Comparison of ENCODE assay signal across 15 cellular contexts in genomic region chr2:96113367-96113677, GRCh38. TPM values are rescaled to one million over a fixed set of nuclear protein-coding genes. Genes with fewer than 3 reads are reported as not detected.
A peak's percentile ranks its signal among the peaks of the same experiment; 100 is the strongest.
DNase-seq lines count a peak whose midpoint lies in the region; ATAC-seq, FAIRE-seq and TF ChIP-seq lines count a peak whose summit lies in the region.
"Had no signal": no experiment of that assay in that cellular context is flagged by ENCODE, and none has a peak within 500 bp of the region (broad histone marks: within the 10 kb centered on the region; RNA-seq: fewer than 3 reads in every experiment).

No MANE protein-coding gene starts in this region.

- peaks cover 9% of the 10 kb centered on the region for H3K23me2 ChIP-seq in H9 (ENCODE audit: insufficient read length, low read depth, low read length, poor library complexity, severe bottlenecking)

- H2BK12ac ChIP-seq in H9 (ENCODE audit: insufficient read length, low read depth, low read length) = no peak overlapping the region

- H4K91ac ChIP-seq in H9 (ENCODE audit: insufficient read length, low read depth, low read length) = no peak overlapping the region

- H3K4me1 ChIP-seq in left ventricle myocardium inferior = peaks cover 63% of the 10 kb centered on the region
- H3K4me1 ChIP-seq in heart right ventricle = peaks cover 14 to 53% (median 32%) of the 10 kb centered on the region in 9 donors
- peaks cover 6% of the 10 kb centered on the region; the same call in 1 of the 2 replicates for H3K4me1 ChIP-seq in H9 (ENCODE audit: insufficient read depth, low read length)
- H3K4me1 ChIP-seq in GM12878 (ENCODE audit: control insufficient read depth, insufficient read depth, low read length) = peaks cover 6% of the 10 kb centered on the region

- H3K4me3 ChIP-seq in left ventricle myocardium inferior = peak overlapping the region; percentile 79
- H3K4me3 ChIP-seq in heart right ventricle = peak overlapping the region in 2 of 10 donors; percentile 64 to 71
- no peak overlapping the region for H3K4me3 ChIP-seq in GM12878
- H3K4me3 ChIP-seq: BLaER1, breast epithelium, SJSA1, suprapubic skin had no signal

- intact Hi-C loops in left ventricle myocardium inferior (cut with micrococcal nuclease) (no loop called here), heart right ventricle (cut with DNase I) (loop anchor here in 4 of 10 donors (10.0 kb wide), 2 partner anchors 49 to 89 kb away; no protein-coding TSS in a partner anchor), GM12878 (cut with micrococcal nuclease; ENCODE audit: unreplicated experiment) (no loop called here)

- no peak for TF ChIP-seq POLR2A in GM12878 (IDR thresholded peaks at IDR 0.05; ENCODE audit: low read depth, low read length)

- H3K27ac ChIP-seq in left ventricle myocardium inferior (replicated peaks) (peak overlapping the region; percentile 84), heart right ventricle (peak overlapping the region in 1 of 10 donors; percentile 26), H9 (ENCODE audit: insufficient read length, low read depth, low read length) (no peak overlapping the region), GM12878 (ENCODE audit: control insufficient read depth, insufficient read depth) (no peak overlapping the region)
- H3K27ac ChIP-seq: BLaER1, breast epithelium, SJSA1, suprapubic skin had no signal

- no peaks in the 10 kb centered on the region for H3K79me1 ChIP-seq in H9 (ENCODE audit: insufficient read depth, low read depth, low read length, poor library complexity, severe bottlenecking)

- H3K9me3 Mint-ChIP-seq in H9 = peaks cover 2 to 4% of the 10 kb centered on the region in 2 experiments; a peak in 2 of 5 replicates
- H3K9me3 Mint-ChIP-seq: naive thymus-derived CD8-positive, alpha-beta T cell had no signal

- no peak overlapping the region for H4K5ac ChIP-seq in H9 (ENCODE audit: insufficient read length, low read depth, low read length)

- H2BK5ac ChIP-seq in H9 (ENCODE audit: insufficient read length, low read length) = no peak overlapping the region

- no peak for TF ChIP-seq CTCF in left ventricle myocardium inferior (IDR thresholded peaks at IDR 0.05; ENCODE audit: borderline replicate concordance)
- TF ChIP-seq CTCF in heart right ventricle (IDR thresholded peaks at IDR 0.05) = no peak
- peak; percentile 64 for TF ChIP-seq CTCF in H9 (conservative IDR thresholded peaks at IDR 0.05)
- peak; percentile 22 to 41 (median 38); a peak in 4 of 6 replicates for TF ChIP-seq CTCF in GM12878 (IDR thresholded peaks at IDR 0.05 in 2 of 3, conservative IDR thresholded peaks at IDR 0.05 in 1 of 3; ENCODE audit: control insufficient read depth in 2 of 3, extremely low read depth in 1 of 3, insufficient read depth in 1 of 3, low read depth in 3 of 3, low read length in 3 of 3)

- H3K9me3 ChIP-seq in left ventricle myocardium inferior (replicated peaks) = no peaks in the 10 kb centered on the region
- H3K9me3 ChIP-seq in heart right ventricle = no peaks in the 10 kb centered on the region
- H3K9me3 ChIP-seq in H9 (ENCODE audit: control insufficient read depth, low read depth, low read length) = no peaks in the 10 kb centered on the region
- H3K9me3 ChIP-seq in GM12878 (replicated peaks; ENCODE audit: control insufficient read depth, insufficient read depth, low read length) = no peaks in the 10 kb centered on the region
- H3K9me3 ChIP-seq: BLaER1, breast epithelium, suprapubic skin had no signal

- H3K9ac ChIP-seq in H9 (ENCODE audit: extremely low read depth, insufficient read length, low read length) = no peak overlapping the region
- H3K9ac ChIP-seq in GM12878 (ENCODE audit: control insufficient read depth, insufficient read depth, low read length) = no peak overlapping the region
- H3K9ac ChIP-seq: BLaER1 had no signal

- H3K27me3 Mint-ChIP-seq in H9 (ENCODE audit: low read depth) = peaks cover 36% of the 10 kb centered on the region

- no peak overlapping the region for H3K4me3 Mint-ChIP-seq in H9

- H3K79me2 ChIP-seq in H9 (ENCODE audit: insufficient read depth, low read length) = no peaks in the 10 kb centered on the region
- no peaks in the 10 kb centered on the region for H3K79me2 ChIP-seq in GM12878 (ENCODE audit: control insufficient read depth, insufficient read depth, low read length)

- no peak overlapping the region for H3T11ph ChIP-seq in H9 (ENCODE audit: low read length)

- peaks cover 27 to 44% of the 10 kb centered on the region in 2 experiments for H3K4me1 Mint-ChIP-seq in H9

- H3K27me3 ChIP-seq in left ventricle myocardium inferior (ENCODE audit: low read depth) (peaks cover 23% of the 10 kb centered on the region), heart right ventricle (peaks cover 0 to 34% (median 19%) of the 10 kb centered on the region in 7 donors), H9 (ENCODE audit: insufficient read depth, low read length) (no peaks in the 10 kb centered on the region; the same call in 1 of the 2 replicates), GM12878 (replicated peaks in 1 of 2; ENCODE audit: control insufficient read depth in 2 of 2, insufficient read depth in 2 of 2, low read length in 1 of 2) (no peaks in the 10 kb centered on the region; a peak in 1 of 4 replicates)

- H4K8ac ChIP-seq in H9 (replicated peaks; ENCODE audit: insufficient read length, low read depth, low read length) = no peak overlapping the region

- POLR2A ChIA-PET in GM12878 (lab: Charles Lee) = no interaction called here

- H2AFZ ChIP-seq in H9 (ENCODE audit: low read length) (no peak overlapping the region), GM12878 (ENCODE audit: control insufficient read depth, low read depth, low read length) (no peak overlapping the region)

- 92 to 93% methylated on average over 7 of the region's 7 CpGs for WGBS in heart right ventricle, 2 donors
- WGBS in H9 (ENCODE audit: extremely low coverage, insufficient read length, low lambda C conversion rate) = no CpG with 5 or more reads among the region's 7 CpGs
- 49% methylated on average over 7 of the region's 7 CpGs for WGBS in GM12878 (ENCODE audit: insufficient coverage, insufficient replicate concordance, low lambda C conversion rate, missing lambda C conversion rate)

- TF ChIP-seq EP300 in GM12878 (IDR thresholded peaks at IDR 0.05; ENCODE audit: borderline replicate concordance in 1 of 2, control insufficient read depth in 1 of 2, low read depth in 2 of 2, low read length in 2 of 2) = no peak

- no peaks in the 10 kb centered on the region for H4K20me1 ChIP-seq in H9 (ENCODE audit: control insufficient read depth, insufficient read depth, insufficient read length)
- H4K20me1 ChIP-seq in GM12878 (ENCODE audit: control insufficient read depth, insufficient read depth) = no peaks in the 10 kb centered on the region
- H4K20me1 ChIP-seq: BLaER1 had no signal

- in situ Hi-C loops in GM12878 (cut with MboI) = no loop called here

- ATAC-seq in heart right ventricle (no peak), GM12878 (no peak)
- ATAC-seq: naive thymus-derived CD8-positive, alpha-beta T cell had no signal

- H2AK5ac ChIP-seq in H9 (ENCODE audit: insufficient read length, low read length) = no peak overlapping the region

- DNase-seq in left ventricle myocardium inferior = no peak
- no peak for DNase-seq in heart right ventricle
- no peak for DNase-seq in H9
- DNase-seq in GM12878 (ENCODE audit: low read depth, low spot score) = no peak
- peak; percentile 57 for DNase-seq in stimulated activated CD8-positive, alpha-beta memory T cell treated with anti-CD3 and anti-CD28 coated beads, Interleukin-4, amount 100 ng/mL, for 48 hours
- DNase-seq in epidermal melanocyte (ENCODE audit: insufficient read length, low spot score) = no peak
- no peak for DNase-seq in NCI-H510A treated with DMSO at 0.1 percent for 48 hours (lab: John Stamatoyannopoulos, UW)
- no peak for DNase-seq in NCI-H146 (lab: John Stamatoyannopoulos, UW)
- DNase-seq: NCI-H1694 treated with DMSO at 0.1 percent for 48 hours, NCI-H82 had no signal

- FAIRE-seq in GM12878 (lab: Jason Lieb, UNC) = no peak

- peaks cover 0 to 8% (median 8%) of the 10 kb centered on the region in 3 experiments; a peak in 4 of 7 replicates for H3K36me3 Mint-ChIP-seq in H9 (ENCODE audit: insufficient read depth in 1 of 3, low read depth in 3 of 3)
- H3K36me3 Mint-ChIP-seq: naive thymus-derived CD8-positive, alpha-beta T cell had no signal

- TF ChIP-seq RAD21 in GM12878 (IDR thresholded peaks at IDR 0.05; ENCODE audit: insufficient read depth, low read depth, low read length) = 0 out of 2 replicates have a peak, but pooled peaks have one; percentile 33

- H3K56ac ChIP-seq in H9 (ENCODE audit: insufficient read length, low read depth, low read length) = no peak overlapping the region

- no peak overlapping the region for H2BK15ac ChIP-seq in H9 (ENCODE audit: low read depth, low read length)

- no peak overlapping the region for H3K23ac ChIP-seq in H9 (ENCODE audit: insufficient read length, low read depth, low read length)

- H2BK120ac ChIP-seq in H9 (ENCODE audit: low read depth, low read length, poor library complexity, severe bottlenecking) = no peak overlapping the region

- no peak overlapping the region for H3K27ac Mint-ChIP-seq in H9

- H3K36me3 ChIP-seq in left ventricle myocardium inferior (no peaks in the 10 kb centered on the region), heart right ventricle (no peaks in the 10 kb centered on the region), GM12878 (ENCODE audit: control insufficient read depth in 2 of 2, insufficient read depth in 2 of 2, low read length in 1 of 2) (no peaks in the 10 kb centered on the region)
- H3K36me3 ChIP-seq: BLaER1, breast epithelium, SJSA1, suprapubic skin had no signal

- SMC1A ChIA-PET in GM12878 (lab: Charles Lee; ENCODE audit: uncharacterized antibody, unreplicated experiment) = interaction anchor here (0.6 to 1.1 kb wide), 2 partner anchors 29 to 61 kb away, joined by 3 to 7 read pairs; no protein-coding TSS in a partner anchor

- H3K4me2 ChIP-seq in H9 (ENCODE audit: insufficient read depth, insufficient read length, low read length) (no peak overlapping the region), GM12878 (ENCODE audit: control insufficient read depth, insufficient read depth) (no peak overlapping the region)

- CTCF ChIA-PET in GM12878 (lab: Yijun Ruan, JAX) = interaction anchor here (0.7 to 1.5 kb wide), 12 partner anchors 10 to 154 kb away, joined by 3 to 13 read pairs (median 3); partner anchors contain the start of gene ASTL

- H3K18ac ChIP-seq in H9 (ENCODE audit: insufficient read length, low read depth, low read length) = no peak overlapping the region

- no peak overlapping the region for H3K14ac ChIP-seq in H9 (ENCODE audit: insufficient read depth, low read length)

- no peak overlapping the region for H3K4ac ChIP-seq in H9 (ENCODE audit: low read depth, low read length)

- BruUV-seq in GM12878 (replicated peaks; lab: Mats Ljungman, UMichigan) = no TSS peak

- no peak overlapping the region for H2BK20ac ChIP-seq in H9 (ENCODE audit: low read depth, low read length, poor library complexity, severe bottlenecking)

- RAD21 ChIA-PET in GM12878 (lab: Charles Lee; ENCODE audit: unreplicated experiment) = interaction anchor here (1.2 to 1.5 kb wide), 4 partner anchors 34 to 91 kb away, joined by 3 to 9 read pairs (median 4); no protein-coding TSS in a partner anchor

RNA-seq across cellular contexts. Expression of gene ADRA2B, which starts 3.0 kb away (rescaled TPM):
- total RNA-seq in left ventricle myocardium inferior (2.9 TPM), heart right ventricle (1 to 10 TPM; 1.5 to 7.3 (median 3.4) TPM), H9 (2021) (2.7 TPM in 2 replicates), GM12878 (2014; rRNA removed) (0.05 TPM in 1 of 2 replicates, not detected in the other), GM12878 (2014; rRNA removed; fragmentation: Illumina TruSeq; extraction: Trizol) (0.05 TPM in 1 of 2 replicates, not detected in the other), GM12878 (2021) (0.10 TPM in 1 of 2 replicates, not detected in the other)
- polyA plus RNA-seq in heart right ventricle (1 to 10 TPM; 1.9 to 5.2 TPM), GM12878 (2011; rRNA removed) (not detected in 2 replicates), GM12878 (2014; fragmentation: Illumina TruSeq; extraction: Trizol) (0.01 TPM in 1 of 2 replicates, not detected in the other), GM12878 (2014; fragmentation: Nextera tagmentation; extraction: Ambion mirVana) (under 1 TPM in 1 of 2 experiments, not detected in 1; 0.03 TPM), GM12878 (2014; rRNA removed) (0.05 and 0.09 TPM in 2 replicates), GM12878 (2016; fragmentation: Nextera tagmentation; extraction: Ambion mirVana) (not detected)
- total RNA-seq in GM12878 (2013; cell fraction: nucleolus; rRNA removed) = 0.31 TPM in 1 of 2 replicates, not detected in the other
- not detected for polyA plus RNA-seq in GM12878 (2011; ENCODE audit: low read depth)
- polyA plus RNA-seq in GM12878 (2011; cell fraction: cytosol; rRNA removed) = not detected in 2 replicates
- 0.79 and 0.84 TPM in 2 replicates for polyA plus RNA-seq in GM12878 (2011; cell fraction: nucleus; rRNA removed)
- polyA plus RNA-seq in GM12878 (2012) = 0.16 and 0.22 TPM in 2 replicates
- not detected in 2 replicates for polyA minus RNA-seq in GM12878 (2011; rRNA and poly(A)+ RNA removed)
- polyA minus RNA-seq in GM12878 (2011; cell fraction: cytosol; rRNA and poly(A)+ RNA removed) = not detected in 2 replicates
- 0.10 TPM in 1 of 2 replicates, not detected in the other for polyA minus RNA-seq in GM12878 (2011; cell fraction: nucleus; rRNA and poly(A)+ RNA removed)
- total RNA-seq: SJSA1 had no signal
- polyA plus RNA-seq: naive thymus-derived CD8-positive, alpha-beta T cell had no signal

RNA-seq across cellular contexts. Expression of gene ASTL, which starts 25.0 kb away (rescaled TPM):
- total RNA-seq in left ventricle myocardium inferior (not detected), heart right ventricle (not detected), H9 (2021) (0.72 and 0.81 TPM in 2 replicates), GM12878 (2014; rRNA removed) (0.27 and 0.40 TPM in 2 replicates), GM12878 (2014; rRNA removed; fragmentation: Illumina TruSeq; extraction: Trizol) (0.54 TPM in 1 of 2 replicates, not detected in the other), GM12878 (2021) (0.43 and 1.0 TPM in 2 replicates)
- polyA plus RNA-seq in heart right ventricle (under 1 TPM in 1 of 2 donors, not detected in 1; 0.16 TPM), GM12878 (2011; rRNA removed) (0.10 and 0.37 TPM in 2 replicates), GM12878 (2014; fragmentation: Illumina TruSeq; extraction: Trizol) (0.24 TPM in 1 of 2 replicates, not detected in the other), GM12878 (2014; fragmentation: Nextera tagmentation; extraction: Ambion mirVana) (not detected), GM12878 (2014; rRNA removed) (0.18 and 0.37 TPM in 2 replicates), GM12878 (2016; fragmentation: Nextera tagmentation; extraction: Ambion mirVana) (not detected)
- total RNA-seq in GM12878 (2013; cell fraction: nucleolus; rRNA removed) = 0.76 and 2.4 TPM in 2 replicates
- 0.72 TPM for polyA plus RNA-seq in GM12878 (2011; ENCODE audit: low read depth)
- 0.34 and 0.53 TPM in 2 replicates for polyA plus RNA-seq in GM12878 (2011; cell fraction: cytosol; rRNA removed)
- 2.4 TPM in 2 replicates for polyA plus RNA-seq in GM12878 (2011; cell fraction: nucleus; rRNA removed)
- polyA plus RNA-seq in GM12878 (2012) = 1.3 and 2.0 TPM in 2 replicates
- 0.52 and 0.95 TPM in 2 replicates for polyA minus RNA-seq in GM12878 (2011; rRNA and poly(A)+ RNA removed)
- polyA minus RNA-seq in GM12878 (2011; cell fraction: cytosol; rRNA and poly(A)+ RNA removed) = not detected in 2 replicates
- 0.77 TPM in 1 of 2 replicates, not detected in the other for polyA minus RNA-seq in GM12878 (2011; cell fraction: nucleus; rRNA and poly(A)+ RNA removed)
- total RNA-seq: SJSA1 had no signal

RNA-seq across cellular contexts. Expression of gene DUSP2, which starts 31.9 kb away (rescaled TPM):
- 0.82 TPM for total RNA-seq in left ventricle myocardium inferior
- 1 to 10 TPM in 9 of 10 donors, under 1 TPM in 1; 0.61 to 6.8 (median 2.5) TPM for total RNA-seq in heart right ventricle
- 10 to 100 TPM in 1 of 2 donors, 1 to 10 TPM in 1; 2.9 to 29.1 TPM for polyA plus RNA-seq in heart right ventricle
- 13.5 and 14.9 TPM in 2 replicates for total RNA-seq in H9 (2021)
- total RNA-seq in GM12878 (2013; cell fraction: nucleolus; rRNA removed) = 404 and 419 TPM in 2 replicates
- 212 and 227 TPM in 2 replicates for total RNA-seq in GM12878 (2014; rRNA removed)
- total RNA-seq in GM12878 (2014; rRNA removed; fragmentation: Illumina TruSeq; extraction: Trizol) = 57.4 and 58.0 TPM in 2 replicates
- 181 and 194 TPM in 2 replicates for total RNA-seq in GM12878 (2021)
- 22.1 TPM for polyA plus RNA-seq in GM12878 (2011; ENCODE audit: low read depth)
- polyA plus RNA-seq in GM12878 (2011; rRNA removed) = 47.5 and 84.3 TPM in 2 replicates
- polyA plus RNA-seq in GM12878 (2011; cell fraction: cytosol; rRNA removed) = 146 and 184 TPM in 2 replicates
- 522 and 621 TPM in 2 replicates for polyA plus RNA-seq in GM12878 (2011; cell fraction: nucleus; rRNA removed)
- polyA plus RNA-seq in GM12878 (2012) = 61.4 and 155 TPM in 2 replicates
- polyA plus RNA-seq in GM12878 (2014; fragmentation: Illumina TruSeq; extraction: Trizol) = 11.9 and 35.6 TPM in 2 replicates
- 10 to 100 TPM in 1 of 2 experiments, 1 to 10 TPM in 1; 9.7 to 34.6 TPM for polyA plus RNA-seq in GM12878 (2014; fragmentation: Nextera tagmentation; extraction: Ambion mirVana)
- polyA plus RNA-seq in GM12878 (2014; rRNA removed) = 158 and 168 TPM in 2 replicates
- polyA plus RNA-seq in GM12878 (2016; fragmentation: Nextera tagmentation; extraction: Ambion mirVana) = 10 to 100 TPM; 10.2 to 56.4 TPM
- polyA minus RNA-seq in GM12878 (2011; rRNA and poly(A)+ RNA removed) = 98.2 and 232 TPM in 2 replicates
- polyA minus RNA-seq in GM12878 (2011; cell fraction: cytosol; rRNA and poly(A)+ RNA removed) = 87.6 and 111 TPM in 2 replicates
- polyA minus RNA-seq in GM12878 (2011; cell fraction: nucleus; rRNA and poly(A)+ RNA removed) = 636 and 718 TPM in 2 replicates

Comparison
In these comparisons a context has a peak if more than half of its experiments do, and no peak if none do; other contexts are left out.
1. CTCF ChIP-seq: peak in H9 (single experiment) and GM12878 (3 of 3); none in left ventricle myocardium inferior (single experiment) and heart right ventricle (0 of 9).